27 cellular contexts compared by ENCODE assay signal in genomic region chr1:205329719-205330118, GRCh38. TPM values are rescaled to one million over a fixed set of nuclear protein-coding genes. Genes with fewer than 3 reads are reported as not detected.
DNase-seq lines count a peak whose midpoint lies in the region; FAIRE-seq and TF ChIP-seq lines count a peak whose summit lies in the region.
"Had no signal": no experiment of that assay in that cellular context is flagged by ENCODE, and none has a peak within 500 bp of the region (broad histone marks: within the 10 kb centered on the region; RNA-seq: fewer than 3 reads in every experiment).

No MANE protein-coding gene starts in this region.

- H2AK5ac ChIP-seq in H9 (ENCODE audit: insufficient read length, low read length) (no peak overlapping the region), H1 (ENCODE audit: low read depth, low read length) (no peak overlapping the region)

- no peaks in the 10 kb centered on the region for H3F3A ChIP-seq in SK-N-SH (replicated peaks; ENCODE audit: insufficient read depth)

- H3K79me1 ChIP-seq in H9 (ENCODE audit: insufficient read depth, low read depth, low read length, poor library complexity, severe bottlenecking), result no peaks in the 10 kb centered on the region
- H3K79me1 ChIP-seq in H1 (ENCODE audit: low read depth, low read length), result no peaks in the 10 kb centered on the region

- H2BK120ac ChIP-seq in H9 (ENCODE audit: low read depth, low read length, poor library complexity, severe bottlenecking) (no peak overlapping the region), H1 (replicated peaks; ENCODE audit: low read depth, low read length) (no peak overlapping the region)

- peaks cover 5% of the 10 kb centered on the region for H3K27me3 Mint-ChIP-seq in H9 (ENCODE audit: low read depth)

- H2AFZ ChIP-seq in H9 (ENCODE audit: low read length) (no peak overlapping the region), H1 (ENCODE audit: low read length) (no peak overlapping the region), SK-N-SH (ENCODE audit: low read depth) (no peak overlapping the region)

- POLR2A ChIA-PET in H1 (lab: Charles Lee; ENCODE audit: partially characterized antibody) (interaction anchor here (0.6 to 7.9 kb wide), 5 partner anchors 20 to 57 kb away, joined by 3 to 85 read pairs (median 5); no protein-coding TSS in a partner anchor), SK-N-SH (lab: Yijun Ruan, JAX) (no interaction called here)

- H3K56ac ChIP-seq in H9 (ENCODE audit: insufficient read length, low read depth, low read length) (no peak overlapping the region), H1 (replicated peaks; ENCODE audit: insufficient read length, low read depth, low read length) (no peak overlapping the region)

- H3K4me3 Mint-ChIP-seq in H9, result no peak overlapping the region
- H3K4me3 Mint-ChIP-seq: HFFc6 had no signal

- H4K91ac ChIP-seq in H9 (ENCODE audit: insufficient read length, low read depth, low read length) (no peak overlapping the region), H1 (replicated peaks; ENCODE audit: insufficient read length, low read length) (no peak overlapping the region)

- no peak overlapping the region for H3K27ac Mint-ChIP-seq in H9
- H3K27ac Mint-ChIP-seq: HFFc6 had no signal

- TF ChIP-seq EP300 in H1 (IDR thresholded peaks at IDR 0.05; ENCODE audit: borderline replicate concordance in 1 of 2, low read depth in 2 of 2, low read length in 2 of 2), result no peak
- TF ChIP-seq EP300 in SK-N-SH (IDR thresholded peaks at IDR 0.05; ENCODE audit: borderline replicate concordance in 1 of 2, low read depth in 1 of 2, low read length in 1 of 2), result no peak

- TF ChIP-seq CTCF in H9 (conservative IDR thresholded peaks at IDR 0.05), result no peak
- TF ChIP-seq CTCF in H1 (IDR thresholded peaks at IDR 0.05; ENCODE audit: control extremely low read depth in 1 of 3, insufficient read depth in 1 of 3, low read depth in 1 of 3, low read length in 3 of 3), result no peak
- no peak for TF ChIP-seq CTCF in thyroid gland (IDR thresholded peaks at IDR 0.05)
- TF ChIP-seq CTCF in GM10266 (IDR thresholded peaks at IDR 0.05; ENCODE audit: control insufficient read depth, insufficient read depth, low read depth, missing control alignments), result no peak
- TF ChIP-seq CTCF in SK-N-SH (IDR thresholded peaks at IDR 0.05), result no peak

- H2BK12ac ChIP-seq in H9 (ENCODE audit: insufficient read length, low read depth, low read length) (no peak overlapping the region), H1 (ENCODE audit: low read depth, low read length) (0 out of 2 replicates have a peak overlapping the region, but pooled peaks have one; percentile 12)

- no peaks in the 10 kb centered on the region for H3K36me3 Mint-ChIP-seq in H9 (ENCODE audit: insufficient read depth in 1 of 3, low read depth in 3 of 3)
- H3K36me3 Mint-ChIP-seq: CD4-positive, alpha-beta memory T cell had no signal

- H2BK15ac ChIP-seq in H9 (ENCODE audit: low read depth, low read length), result no peak overlapping the region
- H2BK15ac ChIP-seq in H1 (ENCODE audit: low read length), result 0 out of 2 replicates have a peak overlapping the region, but pooled peaks have one; percentile 37

- H3K9me3 ChIP-seq in H9 (ENCODE audit: control insufficient read depth, low read depth, low read length), result no peaks in the 10 kb centered on the region
- H3K9me3 ChIP-seq in H1 (ENCODE audit: insufficient read depth in 2 of 2, low read depth in 1 of 2, low read length in 1 of 2), result no peaks in the 10 kb centered on the region
- H3K9me3 ChIP-seq in thyroid gland, result no peaks in the 10 kb centered on the region
- no peaks in the 10 kb centered on the region for H3K9me3 ChIP-seq in SK-N-SH
- H3K9me3 ChIP-seq: HAP-1, MG63 had no signal

- H3K4me2 ChIP-seq in H9 (ENCODE audit: insufficient read depth, insufficient read length, low read length), result no peak overlapping the region
- H3K4me2 ChIP-seq in H1 (ENCODE audit: insufficient read depth in 1 of 2, low read depth in 2 of 2, low read length in 2 of 2), result no peak overlapping the region
- no peak overlapping the region for H3K4me2 ChIP-seq in SK-N-SH

- TF ChIP-seq POLR2A in H1 (IDR thresholded peaks at IDR 0.05; ENCODE audit: control extremely low read depth in 1 of 2, low read depth in 2 of 2, low read length in 2 of 2) (no peak), thyroid gland (IDR thresholded peaks at IDR 0.05) (no peak)

- H2BK20ac ChIP-seq in H9 (ENCODE audit: low read depth, low read length, poor library complexity, severe bottlenecking) (no peak overlapping the region), H1 (ENCODE audit: low read length) (no peak overlapping the region)

- H2BK5ac ChIP-seq in H9 (ENCODE audit: insufficient read length, low read length) (no peak overlapping the region), H1 (ENCODE audit: low read depth, low read length) (no peak overlapping the region; the same call in 1 of the 2 replicates)

- H3K9me2 ChIP-seq in SK-N-SH, result no peaks in the 10 kb centered on the region

- no peaks in the 10 kb centered on the region for H4K20me1 ChIP-seq in H9 (ENCODE audit: control insufficient read depth, insufficient read depth, insufficient read length)
- H4K20me1 ChIP-seq in H1 (replicated peaks in 1 of 2; ENCODE audit: control insufficient read depth in 1 of 2, insufficient read depth in 2 of 2, low read length in 2 of 2), result no peaks in the 10 kb centered on the region
- no peaks in the 10 kb centered on the region for H4K20me1 ChIP-seq in SK-N-SH (ENCODE audit: insufficient read depth)

- H3K23ac ChIP-seq in H9 (ENCODE audit: insufficient read length, low read depth, low read length) (no peak overlapping the region), H1 (ENCODE audit: insufficient read length) (no peak overlapping the region)

- intact Hi-C loops in thyroid gland (cut with DNase I), result no loop called here

- FAIRE-seq in H1 (lab: Jason Lieb, UNC), result no peak
- FAIRE-seq: GM18507 had no signal

- H3K27ac ChIP-seq in H9 (ENCODE audit: insufficient read length, low read depth, low read length), result no peak overlapping the region
- H3K27ac ChIP-seq in H1 (ENCODE audit: low read depth, low read length), result no peak overlapping the region
- peak overlapping the region; percentile 8 to 54 (median 47) for H3K27ac ChIP-seq in thyroid gland
- H3K27ac ChIP-seq in SK-N-SH (ENCODE audit: low read depth in 2 of 2, low read length in 1 of 2), result no peak overlapping the region
- H3K27ac ChIP-seq: RWPE1 had no signal

- CTCF ChIA-PET in H1 (lab: Charles Lee; ENCODE audit: partially characterized antibody), result interaction anchor here (1.3 to 67.1 kb wide), 10 partner anchors 7 to 166 kb away, joined by 3 to 2424 read pairs (median 8); no protein-coding TSS in a partner anchor
- CTCF ChIA-PET in SK-N-SH (lab: Yijun Ruan, JAX), result interaction anchor here (0.9 to 46.8 kb wide), 6 partner anchors 9 to 199 kb away, joined by 3 to 1368 read pairs (median 8); no protein-coding TSS in a partner anchor

- no CpG with 5 or more reads among the region's 5 CpGs for WGBS in H9 (ENCODE audit: extremely low coverage, insufficient read length, low lambda C conversion rate)
- 84% methylated on average over 5 of the region's 5 CpGs; no CpG with 5 or more reads in 1 of the 2 experiments for WGBS in H1 (ENCODE audit: extremely low coverage in 1 of 2, insufficient coverage in 1 of 2, insufficient read length in 1 of 2, insufficient replicate concordance in 2 of 2, low coverage in 1 of 2, low lambda C conversion rate in 2 of 2, missing lambda C conversion rate in 1 of 2), 2 experiments
- WGBS in thyroid gland, 2 donors, result 78 to 85% methylated on average over 4 to 5 of the region's 5 CpGs
- WGBS in SK-N-SH (ENCODE audit: low lambda C conversion rate), result 53% methylated on average over 5 of the region's 5 CpGs

- H3K4me1 Mint-ChIP-seq in H9, result peaks cover 14 to 21% of the 10 kb centered on the region in 2 experiments

- H3K14ac ChIP-seq in H9 (ENCODE audit: insufficient read depth, low read length) (0 out of 2 replicates have a peak overlapping the region, but pooled peaks have one; percentile 4), H1 (ENCODE audit: insufficient read length) (no peak overlapping the region)

- peaks cover 6% of the 10 kb centered on the region; the same call in 1 of the 2 replicates for H3K4me1 ChIP-seq in H9 (ENCODE audit: insufficient read depth, low read length)
- H3K4me1 ChIP-seq in H1 (replicated peaks in 1 of 4; ENCODE audit: control insufficient read depth in 3 of 4, insufficient read depth in 4 of 4, low read length in 3 of 4), result peaks cover 2 to 12% (median 5%) of the 10 kb centered on the region in 4 experiments
- H3K4me1 ChIP-seq in thyroid gland, result peaks cover 5 to 34% of the 10 kb centered on the region in 2 donors
- peaks cover 0 to 6% of the 10 kb centered on the region in 2 experiments; a peak in 3 of 4 replicates for H3K4me1 ChIP-seq in SK-N-SH (ENCODE audit: control insufficient read depth in 1 of 2, insufficient read depth in 2 of 2, low read depth in 1 of 2, low read length in 1 of 2)

- no peaks in the 10 kb centered on the region for H3K79me2 ChIP-seq in H9 (ENCODE audit: insufficient read depth, low read length)
- no peaks in the 10 kb centered on the region for H3K79me2 ChIP-seq in H1 (ENCODE audit: control insufficient read depth in 1 of 2, insufficient read depth in 2 of 2, low read length in 2 of 2)
- no peaks in the 10 kb centered on the region for H3K79me2 ChIP-seq in SK-N-SH (ENCODE audit: insufficient read depth)

- H3K9ac ChIP-seq in H9 (ENCODE audit: extremely low read depth, insufficient read length, low read length) (no peak overlapping the region), H1 (replicated peaks in 1 of 4; ENCODE audit: extremely low read depth in 1 of 4, low read depth in 3 of 4, low read length in 3 of 4) (no peak overlapping the region), SK-N-SH (no peak overlapping the region)

- H3K23me2 ChIP-seq in H9 (ENCODE audit: insufficient read length, low read depth, low read length, poor library complexity, severe bottlenecking) (no peaks in the 10 kb centered on the region), H1 (ENCODE audit: low read depth, low read length) (peaks cover 2% of the 10 kb centered on the region; the same call in 1 of the 2 replicates)

- H3K4ac ChIP-seq in H9 (ENCODE audit: low read depth, low read length), result no peak overlapping the region
- H3K4ac ChIP-seq in H1 (replicated peaks; ENCODE audit: insufficient read length, low read depth, low read length), result no peak overlapping the region

- no peak overlapping the region for H4K5ac ChIP-seq in H9 (ENCODE audit: insufficient read length, low read depth, low read length)
- no peak overlapping the region for H4K5ac ChIP-seq in H1 (ENCODE audit: insufficient read length, low read depth, low read length)

- H3K27me3 ChIP-seq in H9 (ENCODE audit: insufficient read depth, low read length) (no peaks in the 10 kb centered on the region), H1 (replicated peaks in 1 of 4; ENCODE audit: control insufficient read depth in 3 of 4, extremely low read depth in 1 of 4, insufficient read depth in 3 of 4, low read length in 3 of 4) (no peaks in the 10 kb centered on the region), thyroid gland (no peaks in the 10 kb centered on the region), SK-N-SH (ENCODE audit: insufficient read depth) (no peaks in the 10 kb centered on the region; the same call in 1 of the 2 replicates)

- H4K8ac ChIP-seq in H9 (replicated peaks; ENCODE audit: insufficient read length, low read depth, low read length), result no peak overlapping the region
- no peak overlapping the region for H4K8ac ChIP-seq in H1 (ENCODE audit: extremely low read depth, insufficient read depth, low read length)

- H3T11ph ChIP-seq in H9 (ENCODE audit: low read length), result no peak overlapping the region

- DNase-seq in H9 (no peak), NCI-H510A treated with DMSO at 0.1 percent for 48 hours (lab: John Stamatoyannopoulos, UW) (peak; percentile 31), H1 (ENCODE audit: low read depth in 1 of 2, low spot score in 2 of 2) (no peak), thyroid gland (peak; percentile 37 to 53), GM10266 (ENCODE audit: extremely low spot score) (no peak), GM03348 (ENCODE audit: low spot score) (no peak), SK-N-SH (no peak)
- DNase-seq: CD4-positive, alpha-beta memory T cell; COR-L47; DMS79; HFFc6; IMR-90; KG1; MG63; NCI-H1694 treated with DMSO at 0.1 percent for 48 hours; NCI-H2081 treated with DMSO at 0.1 percent for 48 hours; NCI-H2171; NCI-H226; NCI-H524; NCI-H774; SHP77; T-helper 1 cell had no signal

- H3K36me3 ChIP-seq in H1 (ENCODE audit: control insufficient read depth in 2 of 4, insufficient read depth in 4 of 4, low read length in 3 of 4) (no peaks in the 10 kb centered on the region), thyroid gland (no peaks in the 10 kb centered on the region), SK-N-SH (replicated peaks in 1 of 2; ENCODE audit: control insufficient read depth in 1 of 2, insufficient read depth in 2 of 2, low read length in 1 of 2) (no peaks in the 10 kb centered on the region)
- H3K36me3 ChIP-seq: HAP-1, MG63 had no signal

- no peak overlapping the region for H3K4me3 ChIP-seq in H1 (ENCODE audit: extremely low read depth in 1 of 4, insufficient read depth in 2 of 4, low read depth in 3 of 4, low read length in 4 of 4)
- H3K4me3 ChIP-seq in thyroid gland (replicated peaks in 1 of 3), result no peak overlapping the region
- no peak overlapping the region for H3K4me3 ChIP-seq in SK-N-SH (ENCODE audit: low read depth in 2 of 2, low read length in 1 of 2)
- H3K4me3 ChIP-seq: HAP-1, MG63 had no signal

- H3K18ac ChIP-seq in H9 (ENCODE audit: insufficient read length, low read depth, low read length) (no peak overlapping the region), H1 (ENCODE audit: extremely low read depth, low read length) (no peak overlapping the region)

- TF ChIP-seq RAD21 in H1 (IDR thresholded peaks at IDR 0.05 in 1 of 2, conservative IDR thresholded peaks at IDR 0.05 in 1 of 2; ENCODE audit: low read depth in 2 of 2, low read length in 2 of 2), result no peak
- no peak for TF ChIP-seq RAD21 in SK-N-SH (IDR thresholded peaks at IDR 0.05; ENCODE audit: low read length)

- H3K9me3 Mint-ChIP-seq in H9, result no peaks in the 10 kb centered on the region
- H3K9me3 Mint-ChIP-seq: CD4-positive, alpha-beta memory T cell; HFFc6 had no signal

RNA-seq across cellular contexts. Expression of gene NUAK2, which starts 8.2 kb away (rescaled TPM):
- total RNA-seq in H9 (2021) (15.4 and 15.5 TPM in 2 replicates), thyroid gland (10 to 100 TPM; 16.8 to 41.0 (median 26.8) TPM)
- 12.7 and 12.9 TPM in 2 replicates for total RNA-seq in H1 (2021; fragmentation: NEBNext Ultra II Directional; extraction: Animal tissue kit (Norgen Biotek cat#: 25700))
- polyA plus RNA-seq in H1 (2011; rRNA removed) (9.4 and 14.5 TPM in 2 replicates), SK-N-SH (2012; rRNA removed) (6.8 and 11.1 TPM in 2 replicates)
- 8.0 TPM for polyA plus RNA-seq in H1 (2011; cell fraction: cytosol; rRNA removed)
- 13.3 TPM for polyA plus RNA-seq in H1 (2011; cell fraction: nucleus; rRNA removed)
- 13.2 to 13.7 TPM (median 13.5 TPM) in 4 replicates for polyA plus RNA-seq in H1 (2012, experiment 1 of 2)
- 12.2 TPM for polyA plus RNA-seq in H1 (2012, experiment 2 of 2)
- polyA plus RNA-seq in H1 (2013, experiment 1 of 2), result 5.4 TPM
- 5.1 TPM for polyA plus RNA-seq in H1 (2013, experiment 2 of 2)
- polyA minus RNA-seq in H1 (2011; rRNA and poly(A)+ RNA removed), result 12.4 and 13.8 TPM in 2 replicates
- polyA minus RNA-seq in H1 (2011; cell fraction: cytosol; rRNA and poly(A)+ RNA removed), result 15.0 TPM
- polyA minus RNA-seq in H1 (2011; cell fraction: nucleus; rRNA and poly(A)+ RNA removed), result 13.2 TPM
- polyA plus RNA-seq in SK-N-SH (2012; cell fraction: cytosol; rRNA removed), result 4.4 and 6.4 TPM in 2 replicates
- polyA plus RNA-seq in SK-N-SH (2012; cell fraction: nucleus; rRNA removed), result 13.2 and 14.3 TPM in 2 replicates

RNA-seq across cellular contexts. Expression of gene KLHDC8A, which starts 27.0 kb away (rescaled TPM):
- total RNA-seq in H9 (2021) (0.96 and 1.0 TPM in 2 replicates), thyroid gland (1 to 10 TPM; 1.1 to 2.0 (median 1.5) TPM)
- 2.5 and 3.4 TPM in 2 replicates for total RNA-seq in H1 (2021; fragmentation: NEBNext Ultra II Directional; extraction: Animal tissue kit (Norgen Biotek cat#: 25700))
- polyA plus RNA-seq in H1 (2011; rRNA removed) (1.9 and 2.5 TPM in 2 replicates), SK-N-SH (2012; rRNA removed) (0.02 and 0.03 TPM in 2 replicates)
- polyA plus RNA-seq in H1 (2011; cell fraction: cytosol; rRNA removed), result 2.4 TPM
- polyA plus RNA-seq in H1 (2011; cell fraction: nucleus; rRNA removed), result 2.4 TPM
- 0.83 to 2.1 TPM (median 1.5 TPM) in 4 replicates for polyA plus RNA-seq in H1 (2012, experiment 1 of 2)
- 1.4 TPM for polyA plus RNA-seq in H1 (2012, experiment 2 of 2)
- polyA plus RNA-seq in H1 (2013, experiment 1 of 2), result 3.5 TPM
- 3.8 TPM for polyA plus RNA-seq in H1 (2013, experiment 2 of 2)
- 2.5 and 4.2 TPM in 2 replicates for polyA minus RNA-seq in H1 (2011; rRNA and poly(A)+ RNA removed)
- 1.4 TPM for polyA minus RNA-seq in H1 (2011; cell fraction: cytosol; rRNA and poly(A)+ RNA removed)
- 1.00 TPM for polyA minus RNA-seq in H1 (2011; cell fraction: nucleus; rRNA and poly(A)+ RNA removed)
- polyA plus RNA-seq in SK-N-SH (2012; cell fraction: cytosol; rRNA removed), result 0.01 and 0.09 TPM in 2 replicates
- 0.07 TPM in 1 of 2 replicates, not detected in the other for polyA plus RNA-seq in SK-N-SH (2012; cell fraction: nucleus; rRNA removed)
- total RNA-seq: A673; CD4-positive, alpha-beta memory T cell; HFFc6; IMR-90; OCI-LY7 had no signal
- polyA plus RNA-seq: CD4-positive, alpha-beta memory T cell; IMR-90 had no signal

Comparison
In these comparisons a context has a peak if more than half of its experiments do, and no peak if none do; other contexts are left out.
1. DNase-seq: peak in NCI-H510A treated with DMSO at 0.1 percent for 48 hours (single experiment) and thyroid gland (2 of 2); none in H9 (single experiment), H1 (0 of 2), GM10266 (single experiment), GM03348 (single experiment) and SK-N-SH (single experiment).
2. H3K27ac ChIP-seq: peak in thyroid gland (3 of 3); none in H9 (single experiment), H1 (single experiment) and SK-N-SH (0 of 2).